ENCODE assay signal across 1 cellular context in genomic region chr11:94303884-94304459, GRCh38.
TF ChIP-seq lines count a peak whose summit lies in the region.

No MANE protein-coding gene starts in this region.

TF ChIP-seq in HepG2, 621 proteins besides CTCF, POLR2A, EP300 and RAD21:
- TF ChIP-seq KLF13 (CRISPR knock-in tag; IDR thresholded peaks at IDR 0.05): no peak
- TF ChIP-seq ZSCAN12 (CRISPR knock-in tag; IDR thresholded peaks at IDR 0.05): no peak
- TF ChIP-seq ZNF235 (CRISPR knock-in tag; IDR thresholded peaks at IDR 0.05; ENCODE audit: borderline replicate concordance): no peak
- 0 out of 2 replicates have a peak, but pooled peaks have one; percentile 27 for TF ChIP-seq ARID5B (CRISPR knock-in tag; IDR thresholded peaks at IDR 0.05)
- no peak for TF ChIP-seq REST (IDR thresholded peaks at IDR 0.05; ENCODE audit: borderline replicate concordance in 1 of 2, low read depth in 1 of 2, low read length in 2 of 2)
- TF ChIP-seq ZNF773 (CRISPR knock-in tag; IDR thresholded peaks at IDR 0.05; ENCODE audit: borderline replicate concordance): no peak
- TF ChIP-seq SALL1 (CRISPR knock-in tag; IDR thresholded peaks at IDR 0.05): 0 out of 2 replicates have a peak, but pooled peaks have one; percentile 12
- no peak for TF ChIP-seq CAMTA2 (CRISPR knock-in tag; IDR thresholded peaks at IDR 0.05; ENCODE audit: borderline replicate concordance)
